In the genomic region with DNA sequence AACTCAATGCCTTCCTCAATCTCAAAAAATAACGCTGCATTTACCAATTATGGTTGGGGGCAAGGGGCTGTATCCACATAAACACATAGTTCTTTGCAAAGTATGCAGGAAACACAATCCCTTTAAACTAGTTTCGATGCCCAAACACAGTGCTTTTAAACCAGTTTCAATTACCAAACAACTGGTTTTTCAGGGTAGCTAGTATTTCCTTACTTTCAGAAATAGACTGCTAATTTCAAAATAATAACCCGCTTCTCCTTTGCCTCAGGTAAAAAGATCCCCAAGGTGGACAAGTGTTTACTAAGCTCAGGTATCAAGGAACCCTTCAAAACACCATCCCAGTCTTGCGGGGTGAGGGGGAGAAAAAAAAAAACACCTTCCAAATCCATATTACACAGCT, we compare ENCODE assay signal across 15 cellular contexts. TPM values are rescaled to one million over a fixed set of nuclear protein-coding genes. Genes with fewer than 3 reads are reported as not detected.
DNase-seq lines count a peak whose midpoint lies in the region; ATAC-seq, FAIRE-seq and TF ChIP-seq lines count a peak whose summit lies in the region.
"Had no signal": no experiment of that assay in that cellular context is flagged by ENCODE, and none has a peak within 500 bp of the region (broad histone marks: within the 10 kb centered on the region; RNA-seq: fewer than 3 reads in every experiment).

No MANE protein-coding gene starts in this region.

- no peak overlapping the region for H3K27ac Mint-ChIP-seq in activated naive CD8-positive, alpha-beta T cell treated with anti-CD3 and anti-CD28 coated beads for 36 hours
- H3K27ac Mint-ChIP-seq: activated CD4-positive, alpha-beta T cell treated with anti-CD3 and anti-CD28 coated beads, Interleukin-2, amount 10 ng/mL, durations not matched to agents 7 days and 5 days; activated T-cell treated with anti-CD3 and anti-CD28 coated beads, Interleukin-2, amount 50 U/mL, for 24 hours; stimulated activated memory B cell treated with anti-CD40 and anti-IgM and Interleukin-4, amounts not matched to agents 10 μg/mL and 1 μg/mL and 100 μg/mL, for 72 hours had no signal

- TF ChIP-seq POLR2A in A549 (IDR thresholded peaks at IDR 0.05; ENCODE audit: low read length) = no peak

- DNase-seq in A549 (ENCODE audit: low read depth in 1 of 2, low spot score in 1 of 2) = no peak
- no peak for DNase-seq in colonic mucosa
- DNase-seq in activated naive CD8-positive, alpha-beta T cell treated with anti-CD3 and anti-CD28 coated beads for 36 hours = no peak
- DNase-seq in iPS-NIHi7 (ENCODE audit: extremely low spot score) = no peak
- no peak for DNase-seq in NCI-H1417 (lab: John Stamatoyannopoulos, UW)
- DNase-seq in substantia nigra (lab: John Stamatoyannopoulos, UW) = no peak
- DNase-seq: activated T-cell treated with anti-CD3 and anti-CD28 coated beads, Interleukin-2, amount 50 U/mL, for 24 hours; adrenal gland; cortex of kidney had no signal

- H3K4me1 ChIP-seq in A549 = peaks cover 25% of the 10 kb centered on the region; the same call in 2 of the 3 replicates
- peaks cover 28% of the 10 kb centered on the region for H3K4me1 ChIP-seq in HEK293 (ENCODE audit: control insufficient read depth, insufficient read depth, low read length)
- H3K4me1 ChIP-seq in colonic mucosa = peaks cover 7% of the 10 kb centered on the region
- H3K4me1 ChIP-seq in mesodermal cell (ENCODE audit: control insufficient read depth, insufficient read depth, low read length, poor library complexity, severe bottlenecking) = peaks cover 13% of the 10 kb centered on the region

- ATAC-seq in A549 = no peak
- ATAC-seq: stimulated activated memory B cell treated with anti-CD40 and anti-IgM and Interleukin-4, amounts not matched to agents 10 μg/mL and 1 μg/mL and 100 μg/mL, for 72 hours had no signal

- H3K9ac ChIP-seq in colonic mucosa (ENCODE audit: low read depth in 2 of 2, low read length in 2 of 2) = peak overlapping the region in 1 of 2 donors; percentile 74

- CTCF ChIA-PET in A549 (lab: Yijun Ruan, JAX) = interaction anchor here (0.6 to 5.9 kb wide), 42 partner anchors 9 to 934 kb away, joined by 3 to 65 read pairs (median 3); no protein-coding TSS in a partner anchor
- CTCF ChIA-PET in HEK293 (lab: Yijun Ruan, JAX) = interaction anchor here (0.6 to 2.4 kb wide), 64 partner anchors 12 to 934 kb away, joined by 3 to 24 read pairs (median 4); no protein-coding TSS in a partner anchor

- H3K9me3 Mint-ChIP-seq in activated naive CD8-positive, alpha-beta T cell treated with anti-CD3 and anti-CD28 coated beads for 36 hours = no peaks in the 10 kb centered on the region
- H3K9me3 Mint-ChIP-seq: activated CD4-positive, alpha-beta T cell treated with anti-CD3 and anti-CD28 coated beads, Interleukin-2, amount 10 ng/mL, durations not matched to agents 7 days and 5 days; activated T-cell treated with anti-CD3 and anti-CD28 coated beads, Interleukin-2, amount 50 U/mL, for 24 hours; stimulated activated memory B cell treated with anti-CD40 and anti-IgM and Interleukin-4, amounts not matched to agents 10 μg/mL and 1 μg/mL and 100 μg/mL, for 72 hours had no signal

- H3K9me3 ChIP-seq in A549 (no peaks in the 10 kb centered on the region), HEK293 (ENCODE audit: control insufficient read depth, insufficient read depth, low read depth, low read length) (no peaks in the 10 kb centered on the region), colonic mucosa (no peaks in the 10 kb centered on the region), mesodermal cell (ENCODE audit: control insufficient read depth, low read length) (no peaks in the 10 kb centered on the region)
- H3K9me3 ChIP-seq: adrenal gland, SJSA1 had no signal

- no peaks in the 10 kb centered on the region for H3K36me3 ChIP-seq in HEK293 (ENCODE audit: control insufficient read depth in 2 of 2, insufficient read depth in 1 of 2, low read length in 2 of 2)
- H3K36me3 ChIP-seq in colonic mucosa = no peaks in the 10 kb centered on the region
- H3K36me3 ChIP-seq in mesodermal cell (ENCODE audit: control insufficient read depth, insufficient read depth, low read length) = no peaks in the 10 kb centered on the region
- H3K36me3 ChIP-seq: adrenal gland, SJSA1 had no signal

- no peak for FAIRE-seq in A549 (lab: Jason Lieb, UNC)
- FAIRE-seq: urothelium cell line had no signal

- TF ChIP-seq EP300 in A549 (IDR thresholded peaks at IDR 0.05) = no peak

- POLR2A ChIA-PET in A549 (lab: Yijun Ruan, JAX) = interaction anchor here (1.3 to 1.5 kb wide), 2 partner anchors 760 to 870 kb away, joined by 5 to 7 read pairs; no protein-coding TSS in a partner anchor
- POLR2A ChIA-PET in HEK293 (lab: Yijun Ruan, JAX) = interaction anchor here (0.6 to 1.6 kb wide), 9 partner anchors 14 to 123 kb away, joined by 3 to 6 read pairs (median 3); no protein-coding TSS in a partner anchor

- H3K27me3 ChIP-seq in colonic mucosa = peaks cover 3% of the 10 kb centered on the region
- H3K27me3 ChIP-seq: adrenal gland, SJSA1 had no signal

- no peak overlapping the region for H3K4me3 ChIP-seq in A549
- no peak overlapping the region; the same call in 1 of the 2 replicates for H3K4me3 ChIP-seq in HEK293 (ENCODE audit: low read depth, low read length)
- H3K4me3 ChIP-seq in colonic mucosa = peak overlapping the region; percentile 86
- peak overlapping the region; percentile 68 for H3K4me3 ChIP-seq in mesodermal cell (ENCODE audit: extremely low read depth, insufficient read depth, low read length, poor library complexity, severe bottlenecking)
- H3K4me3 ChIP-seq: adrenal gland, SJSA1 had no signal

- H3K27ac ChIP-seq in A549 (no peak overlapping the region), HEK293 (ENCODE audit: extremely low read depth, low read depth, low read length) (no peak overlapping the region), colonic mucosa (no peak overlapping the region), mesodermal cell (ENCODE audit: low read depth, low read length, severe bottlenecking) (no peak overlapping the region), substantia nigra (ENCODE audit: low read depth, low read length, poor library complexity, severe bottlenecking) (no peak overlapping the region)
- H3K27ac ChIP-seq: adrenal gland, SJSA1 had no signal

- H3K27me3 Mint-ChIP-seq in activated naive CD8-positive, alpha-beta T cell treated with anti-CD3 and anti-CD28 coated beads for 36 hours = peaks cover 47% of the 10 kb centered on the region

- no peaks in the 10 kb centered on the region for H3K36me3 Mint-ChIP-seq in activated naive CD8-positive, alpha-beta T cell treated with anti-CD3 and anti-CD28 coated beads for 36 hours
- H3K36me3 Mint-ChIP-seq: stimulated activated memory B cell treated with anti-CD40 and anti-IgM and Interleukin-4, amounts not matched to agents 10 μg/mL and 1 μg/mL and 100 μg/mL, for 72 hours had no signal

- peak overlapping the region; percentile 78; the same call in 2 of the 3 replicates for H3K4me2 ChIP-seq in A549

- H3K4me1 Mint-ChIP-seq in activated naive CD8-positive, alpha-beta T cell treated with anti-CD3 and anti-CD28 coated beads for 36 hours = peaks cover 21% of the 10 kb centered on the region

- H3K4me3 Mint-ChIP-seq in activated naive CD8-positive, alpha-beta T cell treated with anti-CD3 and anti-CD28 coated beads for 36 hours = no peak overlapping the region
- H3K4me3 Mint-ChIP-seq: activated CD4-positive, alpha-beta T cell treated with anti-CD3 and anti-CD28 coated beads, Interleukin-2, amount 10 ng/mL, durations not matched to agents 7 days and 5 days; activated T-cell treated with anti-CD3 and anti-CD28 coated beads, Interleukin-2, amount 50 U/mL, for 24 hours; stimulated activated memory B cell treated with anti-CD40 and anti-IgM and Interleukin-4, amounts not matched to agents 10 μg/mL and 1 μg/mL and 100 μg/mL, for 72 hours had no signal

- WGBS in A549 (ENCODE audit: missing lambda C conversion rate) = 82% methylated on average over 4 of the region's 4 CpGs
- 88 to 95% methylated on average over 1 to 2 of the region's 4 CpGs for WGBS in mesodermal cell (ENCODE audit: insufficient coverage in 2 of 2), 2 experiments

- no peak for TF ChIP-seq RAD21 in A549 (conservative IDR thresholded peaks at IDR 0.05 in 1 of 2, IDR thresholded peaks at IDR 0.05 in 1 of 2)

- TF ChIP-seq CTCF in A549 (IDR thresholded peaks at IDR 0.05) (no peak), HEK293 (tag by site-specific recombination; IDR thresholded peaks at IDR 0.05) (no peak), colonic mucosa (IDR thresholded peaks at IDR 0.05) (no peak)

- intact Hi-C loops in colonic mucosa (cut with DNase I) = loop anchor here (10.0 kb wide), 1 partner anchor 72 kb away; no protein-coding TSS in a partner anchor

TF ChIP-seq in A549, 52 proteins besides CTCF, POLR2A, EP300 and RAD21 (continues in another document):
- TF ChIP-seq, protein P1, sequence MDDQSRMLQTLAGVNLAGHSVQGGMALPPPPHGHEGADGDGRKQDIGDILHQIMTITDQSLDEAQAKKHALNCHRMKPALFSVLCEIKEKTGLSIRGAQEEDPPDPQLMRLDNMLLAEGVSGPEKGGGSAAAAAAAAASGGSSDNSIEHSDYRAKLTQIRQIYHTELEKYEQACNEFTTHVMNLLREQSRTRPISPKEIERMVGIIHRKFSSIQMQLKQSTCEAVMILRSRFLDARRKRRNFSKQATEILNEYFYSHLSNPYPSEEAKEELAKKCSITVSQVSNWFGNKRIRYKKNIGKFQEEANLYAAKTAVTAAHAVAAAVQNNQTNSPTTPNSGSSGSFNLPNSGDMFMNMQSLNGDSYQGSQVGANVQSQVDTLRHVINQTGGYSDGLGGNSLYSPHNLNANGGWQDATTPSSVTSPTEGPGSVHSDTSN (IDR thresholded peaks at IDR 0.05) = no peak
- TF ChIP-seq RFX5 (IDR thresholded peaks at IDR 0.05) = no peak

TF ChIP-seq in HEK293, 187 proteins besides CTCF, POLR2A, EP300 and RAD21 (continues in another document):
- no peak for TF ChIP-seq ZNF248 (tag by site-specific recombination; IDR thresholded peaks at IDR 0.05)

RNA-seq across cellular contexts. Expression of a gene that starts 2.8 kb away (rescaled TPM):
- polyA plus RNA-seq in A549 (2011; rRNA removed) (16.4 and 16.9 TPM in 2 replicates), A549 (2017; fragmentation: RNase III; extraction: RNeasy Plus Mini Kit Qiagen cat#74134 plus additional on column Dnase treatment) (6.0 to 6.7 TPM (median 6.6 TPM) in 3 replicates)
- polyA plus RNA-seq in A549 (2012; cell fraction: cytosol; rRNA removed) = 8.3 and 10.2 TPM in 2 replicates
- 13.5 and 15.6 TPM in 2 replicates for polyA plus RNA-seq in A549 (2012; cell fraction: nucleus; rRNA removed)
- 31.1 and 34.0 TPM in 2 replicates for polyA minus RNA-seq in A549 (2011; rRNA and poly(A)+ RNA removed)
- 10 to 100 TPM; 53.6 to 64.4 TPM for total RNA-seq in colonic mucosa
- 69.3 TPM for polyA plus RNA-seq in mesodermal cell (2013, experiment 1 of 2)
- 74.6 TPM for polyA plus RNA-seq in mesodermal cell (2013, experiment 2 of 2)
- total RNA-seq in activated naive CD8-positive, alpha-beta T cell treated with anti-CD3 and anti-CD28 coated beads for 36 hours = 1 to 10 TPM; 1.6 to 1.7 TPM

Comparison
In these comparisons a context has a peak if more than half of its experiments do, and no peak if none do; other contexts are left out.
1. H3K4me3 ChIP-seq: peak in colonic mucosa (single experiment) and mesodermal cell (single experiment); none in A549 (single experiment) and HEK293 (single experiment).
2. RNA of a gene that starts 2.8 kb away (total RNA-seq): 53.6 to 64.4 TPM in colonic mucosa; 1.6 to 1.7 TPM in activated naive CD8-positive, alpha-beta T cell treated with anti-CD3 and anti-CD28 coated beads for 36 hours; every median in the first group is over 10 times any median in the second.